Comparison of ENCODE assay signal across 1 cellular context in genomic region chr2:26355038-26355995, GRCh38.
TF ChIP-seq lines count a peak whose summit lies in the region.

No MANE protein-coding gene starts in this region.

TF ChIP-seq in HEK293, 187 proteins besides CTCF, POLR2A, EP300 and RAD21 (continued from another document):
- TF ChIP-seq PRDM4 (tag by site-specific recombination; IDR thresholded peaks at IDR 0.05): peak; percentile 61; the same call in 1 of the 2 replicates
- 0 out of 2 replicates have a peak, but pooled peaks have one; percentile 44 for TF ChIP-seq ZFP69B (tag by site-specific recombination; IDR thresholded peaks at IDR 0.05)
- TF ChIP-seq ZBTB17 (tag by site-specific recombination; IDR thresholded peaks at IDR 0.05): peak; percentile 97
- TF ChIP-seq, protein P1, sequence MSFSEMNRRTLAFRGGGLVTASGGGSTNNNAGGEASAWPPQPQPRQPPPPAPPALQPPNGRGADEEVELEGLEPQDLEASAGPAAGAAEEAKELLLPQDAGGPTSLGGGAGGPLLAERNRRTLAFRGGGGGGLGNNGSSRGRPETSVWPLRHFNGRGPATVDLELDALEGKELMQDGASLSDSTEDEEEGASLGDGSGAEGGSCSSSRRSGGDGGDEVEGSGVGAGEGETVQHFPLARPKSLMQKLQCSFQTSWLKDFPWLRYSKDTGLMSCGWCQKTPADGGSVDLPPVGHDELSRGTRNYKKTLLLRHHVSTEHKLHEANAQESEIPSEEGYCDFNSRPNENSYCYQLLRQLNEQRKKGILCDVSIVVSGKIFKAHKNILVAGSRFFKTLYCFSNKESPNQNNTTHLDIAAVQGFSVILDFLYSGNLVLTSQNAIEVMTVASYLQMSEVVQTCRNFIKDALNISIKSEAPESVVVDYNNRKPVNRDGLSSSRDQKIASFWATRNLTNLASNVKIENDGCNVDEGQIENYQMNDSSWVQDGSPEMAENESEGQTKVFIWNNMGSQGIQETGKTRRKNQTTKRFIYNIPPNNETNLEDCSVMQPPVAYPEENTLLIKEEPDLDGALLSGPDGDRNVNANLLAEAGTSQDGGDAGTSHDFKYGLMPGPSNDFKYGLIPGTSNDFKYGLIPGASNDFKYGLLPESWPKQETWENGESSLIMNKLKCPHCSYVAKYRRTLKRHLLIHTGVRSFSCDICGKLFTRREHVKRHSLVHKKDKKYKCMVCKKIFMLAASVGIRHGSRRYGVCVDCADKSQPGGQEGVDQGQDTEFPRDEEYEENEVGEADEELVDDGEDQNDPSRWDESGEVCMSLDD (tag by site-specific recombination; IDR thresholded peaks at IDR 0.05): no peak
- TF ChIP-seq ZNF274 (IDR thresholded peaks at IDR 0.05; ENCODE audit: low read length): no peak
- TF ChIP-seq ZNF274 (tag by site-specific recombination; IDR thresholded peaks at IDR 0.05; ENCODE audit: borderline replicate concordance): no peak
- peak; percentile 31; the same call in 1 of the 2 replicates for TF ChIP-seq ZNF335 (tag by site-specific recombination; conservative IDR thresholded peaks at IDR 0.05)
- TF ChIP-seq ZNF585B (tag by site-specific recombination; IDR thresholded peaks at IDR 0.05): no peak
- TF ChIP-seq ZBTB7A (tag by site-specific recombination; IDR thresholded peaks at IDR 0.05; ENCODE audit: low read depth): 0 out of 2 replicates have a peak, but pooled peaks have one; percentile 14
- no peak for TF ChIP-seq ZFP37 (tag by site-specific recombination; IDR thresholded peaks at IDR 0.05)
- peak; percentile 74; the same call in 1 of the 2 replicates for TF ChIP-seq KLF9 (tag by site-specific recombination; IDR thresholded peaks at IDR 0.05; ENCODE audit: low read depth)
- TF ChIP-seq EGR2 (tag by site-specific recombination; IDR thresholded peaks at IDR 0.05; ENCODE audit: low read depth): peak; percentile 80
- TF ChIP-seq ZEB2 (tag by site-specific recombination; IDR thresholded peaks at IDR 0.05): peak; percentile 78
- peak; percentile 92 for TF ChIP-seq SP7 (tag by site-specific recombination; IDR thresholded peaks at IDR 0.05)
- TF ChIP-seq ZNF843 (tag by site-specific recombination; IDR thresholded peaks at IDR 0.05): 0 out of 2 replicates have a peak, but pooled peaks have one; percentile 30
- peak; percentile 87 for TF ChIP-seq KLF1 (tag by site-specific recombination; IDR thresholded peaks at IDR 0.05)
